Comparison of ENCODE assay signal across 23 cellular contexts in the genomic region with DNA sequence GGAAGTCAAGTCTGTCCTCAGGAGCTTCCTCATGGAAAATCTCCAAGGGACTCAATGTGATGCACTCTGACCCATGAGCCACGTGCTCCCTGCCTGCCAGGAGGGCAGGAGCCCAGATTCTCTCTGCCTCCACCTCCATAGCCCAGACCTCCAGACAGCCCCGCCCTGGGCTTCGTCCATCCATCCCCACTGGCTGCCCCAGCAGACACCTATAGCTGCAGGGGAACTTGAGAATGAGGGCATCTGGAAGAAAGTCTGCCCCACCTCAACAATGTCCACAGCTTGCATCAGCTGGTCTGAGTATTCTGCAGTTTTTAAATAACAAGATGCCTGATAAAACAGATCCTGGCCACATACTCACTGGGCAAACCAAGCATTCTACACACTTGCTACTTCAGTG.
"Had no signal": no experiment of that assay in that cellular context is flagged by ENCODE, and none has a peak within 500 bp of the region (broad histone marks: within the 10 kb centered on the region; RNA-seq: fewer than 3 reads in every experiment).

No MANE protein-coding gene starts in this region.

- H3K4me3 Mint-ChIP-seq: activated B cell treated with CpG ODN at 0.5 μM for 24 hours; activated CD4-positive, alpha-beta T cell treated with anti-CD3 and anti-CD28 coated beads, Interleukin-2, amount 10 ng/mL, durations not matched to agents 24 days and 14 days; activated CD8-positive, alpha-beta memory T cell treated with anti-CD3 and anti-CD28 coated beads, Interleukin-2, amount 10 ng/mL, durations not matched to agents 7 days and 5 days; activated naive CD4-positive, alpha-beta T cell treated with anti-CD3 and anti-CD28 coated beads for 36 hours; activated naive CD8-positive, alpha-beta T cell; activated T-cell treated with anti-CD3 and anti-CD28 coated beads, Interleukin-2, amount 50 U/mL, for 4 hours; activated T-helper 17 cell treated with anti-CD3 and anti-CD28 coated beads, Interleukin-2, amount 50 U/mL, for 72 hours; brain; central memory CD8-positive, alpha-beta T cell; T-helper 1 cell treated with Interleukin-12 subunit alpha and Interleukin-12 subunit beta and Interleukin-4 antibody, amounts not matched to agents 30 μg/mL and 1 μg/mL, for 36 hours had no signal

- H3K36me3 Mint-ChIP-seq: activated CD8-positive, alpha-beta memory T cell treated with anti-CD3 and anti-CD28 coated beads, Interleukin-2, amount 10 ng/mL, durations not matched to agents 7 days and 5 days; activated naive CD8-positive, alpha-beta T cell; brain had no signal

- DNase-seq: activated B cell treated with CpG ODN at 0.5 μM for 24 hours; activated CD4-positive, alpha-beta T cell treated with anti-CD3 and anti-CD28 coated beads for 1 hour; activated CD4-positive, alpha-beta T cell treated with anti-CD3 and anti-CD28 coated beads, Interleukin-2, amount 10 ng/mL, durations not matched to agents 24 days and 14 days; activated CD4-positive, alpha-beta T cell treated with anti-CD3 and anti-CD28 coated beads, Interleukin-2, amount 50 U/mL, for 48 hours; activated CD8-positive, alpha-beta memory T cell treated with anti-CD3 and anti-CD28 coated beads, Interleukin-2, amount 10 ng/mL, durations not matched to agents 7 days and 5 days; activated gamma-delta T cell; activated naive CD4-positive, alpha-beta T cell treated with anti-CD3 and anti-CD28 coated beads for 36 hours; activated T-cell treated with anti-CD3 and anti-CD28 coated beads, Interleukin-2, amount 50 U/mL, for 4 hours; amygdala; Kasumi-1; NCI-H1105 treated with DMSO at 0.1 percent for 48 hours; NCI-H1436 treated with DMSO at 0.1 percent for 48 hours; NCI-H187; NCI-H2081; NCI-H446; NCI-H524; PC-9; SHP77 treated with DMSO at 0.1 percent for 48 hours had no signal

- ATAC-seq: activated CD8-positive, alpha-beta memory T cell treated with anti-CD3 and anti-CD28 coated beads, Interleukin-2, amount 10 ng/mL, durations not matched to agents 7 days and 5 days; activated T-cell treated with anti-CD3 and anti-CD28 coated beads, Interleukin-2, amount 50 U/mL, for 4 hours; activated T-helper 17 cell treated with anti-CD3 and anti-CD28 coated beads, Interleukin-2, amount 50 U/mL, for 72 hours had no signal

- H3K27me3 Mint-ChIP-seq: activated B cell treated with CpG ODN at 0.5 μM for 24 hours; activated CD4-positive, alpha-beta T cell treated with anti-CD3 and anti-CD28 coated beads, Interleukin-2, amount 10 ng/mL, durations not matched to agents 24 days and 14 days; activated CD8-positive, alpha-beta memory T cell treated with anti-CD3 and anti-CD28 coated beads, Interleukin-2, amount 10 ng/mL, durations not matched to agents 7 days and 5 days; central memory CD8-positive, alpha-beta T cell had no signal

- H3K27ac ChIP-seq: PC-9 had no signal

- H3K9me3 Mint-ChIP-seq: activated B cell treated with CpG ODN at 0.5 μM for 24 hours; activated T-cell treated with anti-CD3 and anti-CD28 coated beads, Interleukin-2, amount 50 U/mL, for 4 hours; activated T-helper 17 cell treated with anti-CD3 and anti-CD28 coated beads, Interleukin-2, amount 50 U/mL, for 72 hours; central memory CD8-positive, alpha-beta T cell; T-helper 1 cell treated with Interleukin-12 subunit alpha and Interleukin-12 subunit beta and Interleukin-4 antibody, amounts not matched to agents 30 μg/mL and 1 μg/mL, for 36 hours had no signal

- H3K27ac Mint-ChIP-seq: activated B cell treated with CpG ODN at 0.5 μM for 24 hours; activated CD4-positive, alpha-beta T cell treated with anti-CD3 and anti-CD28 coated beads, Interleukin-2, amount 10 ng/mL, durations not matched to agents 24 days and 14 days; activated CD8-positive, alpha-beta memory T cell treated with anti-CD3 and anti-CD28 coated beads, Interleukin-2, amount 10 ng/mL, durations not matched to agents 7 days and 5 days; activated naive CD4-positive, alpha-beta T cell treated with anti-CD3 and anti-CD28 coated beads for 36 hours; activated naive CD8-positive, alpha-beta T cell; activated T-helper 17 cell treated with anti-CD3 and anti-CD28 coated beads, Interleukin-2, amount 50 U/mL, for 72 hours; brain; T-helper 1 cell treated with Interleukin-12 subunit alpha and Interleukin-12 subunit beta and Interleukin-4 antibody, amounts not matched to agents 30 μg/mL and 1 μg/mL, for 36 hours had no signal

- H3K4me3 ChIP-seq: PC-9 had no signal

- H3K4me1 Mint-ChIP-seq: activated B cell treated with CpG ODN at 0.5 μM for 24 hours; activated CD4-positive, alpha-beta T cell treated with anti-CD3 and anti-CD28 coated beads, Interleukin-2, amount 10 ng/mL, durations not matched to agents 24 days and 14 days; activated CD8-positive, alpha-beta memory T cell treated with anti-CD3 and anti-CD28 coated beads, Interleukin-2, amount 10 ng/mL, durations not matched to agents 7 days and 5 days; activated T-helper 17 cell treated with anti-CD3 and anti-CD28 coated beads, Interleukin-2, amount 50 U/mL, for 72 hours; brain; central memory CD8-positive, alpha-beta T cell had no signal
